ENCODE assay signal across 1 cellular context in the genomic region with DNA sequence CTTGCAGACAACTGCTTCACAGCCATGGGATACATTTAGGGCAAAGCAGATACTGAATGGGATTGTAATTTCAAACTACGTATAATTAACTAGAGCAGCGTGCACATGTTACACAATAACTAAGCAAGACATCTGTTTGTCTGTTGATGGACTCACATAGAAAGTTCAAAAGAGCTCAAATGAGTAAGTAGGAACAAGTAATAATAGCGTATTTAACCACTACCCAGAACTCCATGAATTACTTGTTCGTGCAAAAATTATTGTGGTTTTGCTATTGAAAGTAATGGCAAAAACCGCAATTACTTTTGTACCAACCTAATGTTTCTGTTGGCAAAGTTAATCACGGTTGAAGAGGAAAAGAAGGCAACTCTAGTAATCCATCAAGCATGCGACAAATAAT.
TF ChIP-seq lines count a peak whose summit lies in the region.

No MANE protein-coding gene starts in this region.

TF ChIP-seq in GM23338, 12 proteins besides CTCF, POLR2A, EP300 and RAD21:
- TF ChIP-seq ZNF462 (CRISPR knock-in tag; IDR thresholded peaks at IDR 0.05) (no peak), STAT1 (IDR thresholded peaks at IDR 0.05; ENCODE audit: unreplicated experiment) (no peak), EZH2 (IDR thresholded peaks at IDR 0.05; ENCODE audit: low read depth, unreplicated experiment) (no peak), ETS1 (IDR thresholded peaks at IDR 0.05) (no peak), NANOG (IDR thresholded peaks at IDR 0.05; ENCODE audit: borderline replicate concordance) (no peak), CREB1 (CRISPR knock-in tag; IDR thresholded peaks at IDR 0.05; ENCODE audit: low read depth) (no peak), POLR2AphosphoS5 (IDR thresholded peaks at IDR 0.05; ENCODE audit: low read depth) (no peak), EZH2phosphoT487 (IDR thresholded peaks at IDR 0.05; ENCODE audit: unreplicated experiment) (no peak), ZNF331 (CRISPR knock-in tag; IDR thresholded peaks at IDR 0.05; ENCODE audit: low read depth) (no peak), REST (IDR thresholded peaks at IDR 0.05; ENCODE audit: unreplicated experiment) (no peak), ZNF114 (CRISPR knock-in tag; IDR thresholded peaks at IDR 0.05) (no peak), JUNB (IDR thresholded peaks at IDR 0.05; ENCODE audit: unreplicated experiment) (no peak)
TF ChIP-seq in GM23338: peak in this region for 0.
